Comparison of ENCODE assay signal across 1 cellular context in the genomic region with DNA sequence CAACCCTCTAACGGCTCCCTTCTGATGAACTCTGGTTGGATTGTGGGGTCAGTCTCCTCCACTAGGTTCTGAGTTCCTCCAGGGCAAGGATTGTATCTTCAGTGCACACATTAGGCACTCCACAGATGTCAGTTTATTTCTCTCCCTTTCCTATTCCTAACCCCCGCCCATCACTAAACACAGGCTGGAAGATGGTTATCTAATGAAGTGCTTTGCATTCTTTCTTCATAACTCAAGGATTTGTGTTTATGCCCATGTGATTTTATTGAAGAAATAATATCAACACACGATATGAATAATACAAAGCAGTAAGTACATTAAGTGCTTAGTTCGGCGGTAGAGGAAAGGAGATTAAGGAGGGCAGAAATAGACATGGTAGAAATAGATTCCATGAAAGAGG.
TF ChIP-seq lines count a peak whose summit lies in the region.

No MANE protein-coding gene starts in this region.

TF ChIP-seq in SK-N-SH treated with all-trans-retinoic acid at 6 μM for 48 hours, 23 proteins besides CTCF, POLR2A, EP300 and RAD21 (continued from another document):
- TF ChIP-seq, protein P1, sequence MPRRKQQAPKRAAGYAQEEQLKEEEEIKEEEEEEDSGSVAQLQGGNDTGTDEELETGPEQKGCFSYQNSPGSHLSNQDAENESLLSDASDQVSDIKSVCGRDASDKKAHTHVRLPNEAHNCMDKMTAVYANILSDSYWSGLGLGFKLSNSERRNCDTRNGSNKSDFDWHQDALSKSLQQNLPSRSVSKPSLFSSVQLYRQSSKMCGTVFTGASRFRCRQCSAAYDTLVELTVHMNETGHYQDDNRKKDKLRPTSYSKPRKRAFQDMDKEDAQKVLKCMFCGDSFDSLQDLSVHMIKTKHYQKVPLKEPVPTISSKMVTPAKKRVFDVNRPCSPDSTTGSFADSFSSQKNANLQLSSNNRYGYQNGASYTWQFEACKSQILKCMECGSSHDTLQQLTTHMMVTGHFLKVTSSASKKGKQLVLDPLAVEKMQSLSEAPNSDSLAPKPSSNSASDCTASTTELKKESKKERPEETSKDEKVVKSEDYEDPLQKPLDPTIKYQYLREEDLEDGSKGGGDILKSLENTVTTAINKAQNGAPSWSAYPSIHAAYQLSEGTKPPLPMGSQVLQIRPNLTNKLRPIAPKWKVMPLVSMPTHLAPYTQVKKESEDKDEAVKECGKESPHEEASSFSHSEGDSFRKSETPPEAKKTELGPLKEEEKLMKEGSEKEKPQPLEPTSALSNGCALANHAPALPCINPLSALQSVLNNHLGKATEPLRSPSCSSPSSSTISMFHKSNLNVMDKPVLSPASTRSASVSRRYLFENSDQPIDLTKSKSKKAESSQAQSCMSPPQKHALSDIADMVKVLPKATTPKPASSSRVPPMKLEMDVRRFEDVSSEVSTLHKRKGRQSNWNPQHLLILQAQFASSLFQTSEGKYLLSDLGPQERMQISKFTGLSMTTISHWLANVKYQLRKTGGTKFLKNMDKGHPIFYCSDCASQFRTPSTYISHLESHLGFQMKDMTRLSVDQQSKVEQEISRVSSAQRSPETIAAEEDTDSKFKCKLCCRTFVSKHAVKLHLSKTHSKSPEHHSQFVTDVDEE (CRISPR knock-in tag; IDR thresholded peaks at IDR 0.05), result no peak
- TF ChIP-seq, protein P2, sequence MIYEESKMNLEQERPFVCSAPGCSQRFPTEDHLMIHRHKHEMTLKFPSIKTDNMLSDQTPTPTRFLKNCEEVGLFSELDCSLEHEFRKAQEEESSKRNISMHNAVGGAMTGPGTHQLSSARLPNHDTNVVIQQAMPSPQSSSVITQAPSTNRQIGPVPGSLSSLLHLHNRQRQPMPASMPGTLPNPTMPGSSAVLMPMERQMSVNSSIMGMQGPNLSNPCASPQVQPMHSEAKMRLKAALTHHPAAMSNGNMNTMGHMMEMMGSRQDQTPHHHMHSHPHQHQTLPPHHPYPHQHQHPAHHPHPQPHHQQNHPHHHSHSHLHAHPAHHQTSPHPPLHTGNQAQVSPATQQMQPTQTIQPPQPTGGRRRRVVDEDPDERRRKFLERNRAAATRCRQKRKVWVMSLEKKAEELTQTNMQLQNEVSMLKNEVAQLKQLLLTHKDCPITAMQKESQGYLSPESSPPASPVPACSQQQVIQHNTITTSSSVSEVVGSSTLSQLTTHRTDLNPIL (CRISPR knock-in tag; IDR thresholded peaks at IDR 0.05; ENCODE audit: low read depth), result no peak
- TF ChIP-seq CSDC2 (CRISPR knock-in tag; IDR thresholded peaks at IDR 0.05) (no peak), GLIS3 (CRISPR knock-in tag; IDR thresholded peaks at IDR 0.05) (no peak)
TF ChIP-seq in SK-N-SH treated with all-trans-retinoic acid at 6 μM for 48 hours: peak in this region for 1.
